In the genomic region with DNA sequence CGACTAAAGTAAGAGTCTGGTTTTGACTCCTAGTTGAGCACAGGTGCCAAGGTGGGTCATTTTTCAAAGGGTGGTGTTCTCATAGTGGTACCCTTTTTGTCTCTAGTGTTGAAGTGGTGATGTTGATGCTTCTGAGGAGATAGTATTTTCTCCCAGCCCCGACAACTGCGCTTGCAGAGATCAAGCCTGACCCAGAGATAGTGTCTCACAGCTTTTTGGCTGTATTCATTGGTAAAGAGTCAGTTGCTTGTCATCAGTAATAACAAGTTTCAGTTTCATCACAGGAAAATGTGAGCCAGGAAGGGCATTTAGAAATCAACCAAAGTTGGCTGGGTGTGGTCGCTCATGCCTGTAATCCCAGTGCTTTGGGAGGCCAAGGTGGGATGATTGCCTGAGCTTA, we compare ENCODE assay signal across 9 cellular contexts.
A peak's percentile ranks its signal among the peaks of the same experiment; 100 is the strongest.
DNase-seq lines count a peak whose midpoint lies in the region; ATAC-seq, FAIRE-seq and TF ChIP-seq lines count a peak whose summit lies in the region.
"Had no signal": no experiment of that assay in that cellular context is flagged by ENCODE, and none has a peak within 500 bp of the region (broad histone marks: within the 10 kb centered on the region; RNA-seq: fewer than 3 reads in every experiment).

No MANE protein-coding gene starts in this region.

- no TSS peak for BruUV-seq in GM12878 (replicated peaks; lab: Mats Ljungman, UMichigan)

- peaks cover 28% of the 10 kb centered on the region for H3K4me1 ChIP-seq in GM12878 (ENCODE audit: control insufficient read depth, insufficient read depth, low read length)
- H3K4me1 ChIP-seq: gastrocnemius medialis had no signal

- DNase-seq in GM12891 (ENCODE audit: insufficient read length, low spot score) (no peak), GM12878 (ENCODE audit: low read depth, low spot score) (no peak), DMS153 (lab: John Stamatoyannopoulos, UW) (no peak), GM19240 (ENCODE audit: insufficient read length, low spot score) (no peak), SKM-1 treated with dmso at 0.1 percent for 144 hours (lab: John Stamatoyannopoulos, UW; ENCODE audit: unreplicated experiment) (no peak)
- DNase-seq in stimulated activated naive CD4-positive, alpha-beta T cell (lab: John Stamatoyannopoulos, UW) = no peak
- DNase-seq: gastrocnemius medialis had no signal

- no peaks in the 10 kb centered on the region for H4K20me1 ChIP-seq in GM12878 (ENCODE audit: control insufficient read depth, insufficient read depth)

- WGBS in GM12878 (ENCODE audit: insufficient coverage, insufficient replicate concordance, low lambda C conversion rate, missing lambda C conversion rate) = 48% methylated on average over 4 of the region's 4 CpGs

- RAD21 ChIA-PET in GM12878 (lab: Charles Lee; ENCODE audit: unreplicated experiment) = interaction anchor here (0.6 to 3.8 kb wide), 5 partner anchors 12 to 71 kb away, joined by 3 to 30 read pairs (median 4); no protein-coding TSS in a partner anchor

- intact Hi-C loops in GM12878 (cut with micrococcal nuclease; ENCODE audit: unreplicated experiment) = loop anchor here (1.0 to 5.0 kb wide), 8 partner anchors 42 to 236 kb away; no protein-coding TSS in a partner anchor

- CTCF ChIA-PET in GM12878 (lab: Yijun Ruan, JAX) = interaction anchor here (1.0 to 1.8 kb wide), 5 partner anchors 11 to 237 kb away, joined by 3 to 10 read pairs (median 5); no protein-coding TSS in a partner anchor

- H3K4me2 ChIP-seq in GM12878 (ENCODE audit: control insufficient read depth, insufficient read depth) = peak overlapping the region; percentile 14

- TF ChIP-seq POLR2A in GM12891 (IDR thresholded peaks at IDR 0.05; ENCODE audit: low read depth, low read length) (no peak), GM12878 (IDR thresholded peaks at IDR 0.05; ENCODE audit: low read depth, low read length) (no peak)

- in situ Hi-C loops in GM12878 (cut with MboI) = no loop called here

- peak overlapping the region; percentile 59 for H3K27ac ChIP-seq in GM12878 (ENCODE audit: control insufficient read depth, insufficient read depth)
- H3K27ac ChIP-seq: gastrocnemius medialis had no signal

- ATAC-seq in GM19395 (IDR thresholded peaks at IDR 0.05; ENCODE audit: unreplicated experiment) (peak; percentile 31), HG03521 (IDR thresholded peaks at IDR 0.05; ENCODE audit: unreplicated experiment) (peak; percentile 11), GM12878 (peak; percentile 65)
- ATAC-seq: gastrocnemius medialis had no signal

- no peak for TF ChIP-seq RAD21 in GM12878 (IDR thresholded peaks at IDR 0.05; ENCODE audit: insufficient read depth, low read depth, low read length)

- no peak overlapping the region for H2AFZ ChIP-seq in GM12878 (ENCODE audit: control insufficient read depth, low read depth, low read length)

- no peaks in the 10 kb centered on the region for H3K79me2 ChIP-seq in GM12878 (ENCODE audit: control insufficient read depth, insufficient read depth, low read length)

- 0 out of 4 replicates have a peak, but pooled peaks of 1 of the 2 experiments have one; percentile 30 for TF ChIP-seq EP300 in GM12878 (IDR thresholded peaks at IDR 0.05; ENCODE audit: borderline replicate concordance in 1 of 2, control insufficient read depth in 1 of 2, low read depth in 2 of 2, low read length in 2 of 2)

- H3K4me3 ChIP-seq in GM12878 = no peak overlapping the region
- H3K4me3 ChIP-seq: gastrocnemius medialis had no signal

- no peaks in the 10 kb centered on the region for H3K27me3 ChIP-seq in GM12878 (replicated peaks in 1 of 2; ENCODE audit: control insufficient read depth in 2 of 2, insufficient read depth in 2 of 2, low read length in 1 of 2)
- H3K27me3 ChIP-seq: gastrocnemius medialis had no signal

- FAIRE-seq in GM12891 (lab: Jason Lieb, UNC) (peak; percentile 85), GM12878 (lab: Jason Lieb, UNC) (peak; percentile 59)

- POLR2A ChIA-PET in GM12878 (lab: Charles Lee) = no interaction called here

- TF ChIP-seq CTCF in GM12878 (IDR thresholded peaks at IDR 0.05 in 2 of 3, conservative IDR thresholded peaks at IDR 0.05 in 1 of 3; ENCODE audit: control insufficient read depth in 2 of 3, extremely low read depth in 1 of 3, insufficient read depth in 1 of 3, low read depth in 3 of 3, low read length in 3 of 3) = no peak

- SMC1A ChIA-PET in GM12878 (lab: Charles Lee; ENCODE audit: uncharacterized antibody, unreplicated experiment) = interaction anchor here (0.9 to 3.9 kb wide), 11 partner anchors 10 to 237 kb away, joined by 3 to 16 read pairs (median 4); no protein-coding TSS in a partner anchor

- peaks cover 2% of the 10 kb centered on the region; the same call in 2 of the 3 replicates for H3K9me3 ChIP-seq in GM12878 (replicated peaks; ENCODE audit: control insufficient read depth, insufficient read depth, low read length)
- H3K9me3 ChIP-seq: gastrocnemius medialis had no signal

- H3K36me3 ChIP-seq in GM12878 (ENCODE audit: control insufficient read depth in 2 of 2, insufficient read depth in 2 of 2, low read length in 1 of 2) = no peaks in the 10 kb centered on the region
- H3K36me3 ChIP-seq: gastrocnemius medialis had no signal

- no peak overlapping the region for H3K9ac ChIP-seq in GM12878 (ENCODE audit: control insufficient read depth, insufficient read depth, low read length)

TF ChIP-seq in GM12891, 5 proteins besides CTCF, POLR2A, EP300 and RAD21:
- TF ChIP-seq POLR2AphosphoS5 (IDR thresholded peaks at IDR 0.05; ENCODE audit: low read depth, low read length) (no peak), TAF1 (IDR thresholded peaks at IDR 0.05; ENCODE audit: low read depth, low read length) (no peak), PAX5 (IDR thresholded peaks at IDR 0.05; ENCODE audit: insufficient read depth, low read length, severe bottlenecking) (no peak), SPI1 (IDR thresholded peaks at IDR 0.05; ENCODE audit: low read depth, low read length) (no peak), POU2F2 (IDR thresholded peaks at IDR 0.05; ENCODE audit: low read depth, low read length) (no peak)

TF ChIP-seq in GM12878, 131 proteins besides CTCF, POLR2A, EP300 and RAD21:
- TF ChIP-seq IKZF1 (conservative IDR thresholded peaks at IDR 0.05) (peak; percentile 10), KAT2A (conservative IDR thresholded peaks at IDR 0.05; ENCODE audit: control insufficient read depth, low read depth, low read length) (no peak), SMARCA5 (IDR thresholded peaks at IDR 0.05) (0 out of 2 replicates have a peak, but pooled peaks have one; percentile 21), RFX5 (IDR thresholded peaks at IDR 0.05; ENCODE audit: low read depth, low read length) (peak; percentile 77), YY1 (IDR thresholded peaks at IDR 0.05; ENCODE audit: low read depth, low read length) (0 out of 2 replicates have a peak, but pooled peaks have one; percentile 2), CHD2 (IDR thresholded peaks at IDR 0.05; ENCODE audit: borderline replicate concordance, low read depth, low read length) (no peak), CREB1 (IDR thresholded peaks at IDR 0.05; ENCODE audit: low read depth) (peak; percentile 55; the same call in 1 of the 2 replicates)

Comparison
In these comparisons a context has a peak if more than half of its experiments do, and no peak if none do; other contexts are left out.
1. ATAC-seq: peak in every context shown above with its lines; median percentile 65 in GM12878; 31 in GM19395; 11 in HG03521.